10 cellular contexts compared by ENCODE assay signal in genomic region chr14:77091518-77091917, GRCh38. TPM values are rescaled to one million over a fixed set of nuclear protein-coding genes. Genes with fewer than 3 reads are reported as not detected.
"Had no signal": no experiment of that assay in that cellular context is flagged by ENCODE, and none has a peak within 500 bp of the region (broad histone marks: within the 10 kb centered on the region; RNA-seq: fewer than 3 reads in every experiment).

No MANE protein-coding gene starts in this region.

- H3K9ac ChIP-seq: GM23248 had no signal

- FAIRE-seq: HepG2 had no signal

- ATAC-seq: HepG2 had no signal

- H3K27ac ChIP-seq: GM23248, HL-60 had no signal

- DNase-seq: GM23248, GOT3, H7, HFFc6, KG1 had no signal

- H3K4me1 ChIP-seq: HAP-1 had no signal

- H2AFZ ChIP-seq: GM23248 had no signal

- H3K4me3 ChIP-seq: GM23248, HAP-1 had no signal

- H3K36me3 ChIP-seq: HAP-1 had no signal

RNA-seq across cellular contexts. Expression of gene ZDHHC22, which starts 50.1 kb away (rescaled TPM):
- total RNA-seq: GM23248, H4, HepG2, HFFc6 had no signal
- polyA plus RNA-seq: GM23248, HepG2, IgD-negative memory B cell had no signal
